In genomic region chr10:53256623-53257022, GRCh38 we compare ENCODE assay signal across 24 cellular contexts.
DNase-seq lines count a peak whose midpoint lies in the region; ATAC-seq, FAIRE-seq and TF ChIP-seq lines count a peak whose summit lies in the region.
"Had no signal": no experiment of that assay in that cellular context is flagged by ENCODE, and none has a peak within 500 bp of the region (broad histone marks: within the 10 kb centered on the region; RNA-seq: fewer than 3 reads in every experiment).

No MANE protein-coding gene starts in this region.

- no peaks in the 10 kb centered on the region for H4K20me1 ChIP-seq in keratinocyte (ENCODE audit: control insufficient read depth, extremely low read depth, insufficient read depth, low read length)

- no peak overlapping the region for H3K4me3 Mint-ChIP-seq in endodermal cell
- H3K4me3 Mint-ChIP-seq: T-cell, type B pancreatic cell had no signal

- no peaks in the 10 kb centered on the region for H3K4me1 ChIP-seq in endodermal cell (ENCODE audit: control insufficient read depth, insufficient read depth, low read length)
- peaks cover 10% of the 10 kb centered on the region for H3K4me1 ChIP-seq in keratinocyte (ENCODE audit: control insufficient read depth, extremely low read depth, insufficient read depth, low read length)
- H3K4me1 ChIP-seq: adrenal gland, esophagus muscularis mucosa, stomach had no signal

- no peaks in the 10 kb centered on the region for H3K27me3 Mint-ChIP-seq in endodermal cell (ENCODE audit: insufficient read depth)
- H3K27me3 Mint-ChIP-seq: T-cell, type B pancreatic cell had no signal

- no peak overlapping the region for H3K27ac ChIP-seq in endodermal cell (ENCODE audit: low read depth, low read length)
- H3K27ac ChIP-seq in keratinocyte (ENCODE audit: control insufficient read depth, insufficient read depth, low read length) = no peak overlapping the region
- H3K27ac ChIP-seq: adrenal gland, cardiac muscle cell, esophagus muscularis mucosa, stomach had no signal

- peaks cover 24% of the 10 kb centered on the region for H3K9me3 Mint-ChIP-seq in endodermal cell

- DNase-seq in left ventricle myocardium superior (no peak), cardiac septum (ENCODE audit: low spot score) (no peak), endodermal cell (no peak), keratinocyte (ENCODE audit: low read depth, low spot score) (peak; percentile 83), DMS114 treated with DMSO at 0.1 percent for 48 hours (lab: John Stamatoyannopoulos, UW; ENCODE audit: unreplicated experiment) (no peak), nucleus accumbens (lab: John Stamatoyannopoulos, UW) (no peak), SK-N-DZ (ENCODE audit: low spot score) (no peak), NCI-H146 treated with DMSO at 0.1 percent for 48 hours (lab: John Stamatoyannopoulos, UW; ENCODE audit: unreplicated experiment) (no peak)
- DNase-seq: 8988T; activated CD4-positive, alpha-beta T cell treated with anti-CD3 and anti-CD28 coated beads, Interleukin-2, amount 50 U/mL, for 1 hour; activated gamma-delta T cell treated with Interleukin-2 at 50 U/mL for 16 hours; adrenal gland; COR-L47; KBM-7; kidney; NCI-H2029; small intestine; stimulated activated CD4-positive, alpha-beta T cell treated with anti-CD3 and anti-CD28 coated beads, Interleukin-4, amount 100 ng/mL, for 24 hours; stomach; T-cell had no signal

- TF ChIP-seq CTCF in endodermal cell (conservative IDR thresholded peaks at IDR 0.05) (no peak), keratinocyte (optimal IDR thresholded peaks at IDR 0.05 in 1 of 3, IDR thresholded peaks at IDR 0.05 in 1 of 3, conservative IDR thresholded peaks at IDR 0.05 in 1 of 3; ENCODE audit: extremely low read depth in 1 of 3, insufficient read depth in 2 of 3, low read length in 3 of 3) (no peak)

- H2AFZ ChIP-seq in keratinocyte (ENCODE audit: control insufficient read depth, low read length) = peak overlapping the region; percentile 18

- H3K9me1 ChIP-seq in keratinocyte (ENCODE audit: control insufficient read depth, extremely low read depth, insufficient read depth, low read length) = no peaks in the 10 kb centered on the region

- H3K27ac Mint-ChIP-seq in endodermal cell = peak overlapping the region; percentile 81
- H3K27ac Mint-ChIP-seq: T-cell, type B pancreatic cell had no signal

- H3K9ac ChIP-seq in endodermal cell (ENCODE audit: extremely low read depth, low read length, poor library complexity, severe bottlenecking) (no peak overlapping the region), keratinocyte (ENCODE audit: control insufficient read depth, extremely low read depth, insufficient read depth, low read length) (no peak overlapping the region)

- no peak overlapping the region for H3K4me3 ChIP-seq in endodermal cell (ENCODE audit: low read length)
- no peak overlapping the region for H3K4me3 ChIP-seq in keratinocyte (ENCODE audit: control insufficient read depth in 2 of 3, extremely low read depth in 1 of 3, insufficient read depth in 2 of 3, low read depth in 1 of 3, low read length in 3 of 3)
- H3K4me3 ChIP-seq: adrenal gland, cardiac muscle cell, esophagus muscularis mucosa, stomach had no signal

- no peaks in the 10 kb centered on the region for H3K79me2 ChIP-seq in keratinocyte (ENCODE audit: control insufficient read depth, insufficient read depth, low read length)

- H3K9me3 ChIP-seq in endodermal cell (ENCODE audit: control insufficient read depth, low read length) = peaks cover 23% of the 10 kb centered on the region
- no peaks in the 10 kb centered on the region for H3K9me3 ChIP-seq in keratinocyte (ENCODE audit: control insufficient read depth, low read depth, low read length)
- H3K9me3 ChIP-seq: adrenal gland had no signal

- dilution Hi-C loops in keratinocyte (cut with MboI; ENCODE audit: extremely low pct_ligation_motif_present, low sequenced_read_pairs) = no loop called here

- no peaks in the 10 kb centered on the region for H3K27me3 ChIP-seq in endodermal cell (ENCODE audit: control insufficient read depth, insufficient read depth, low read length, poor library complexity, severe bottlenecking)
- no peaks in the 10 kb centered on the region for H3K27me3 ChIP-seq in keratinocyte (ENCODE audit: control insufficient read depth, extremely low read depth, insufficient read depth, low read length)
- H3K27me3 ChIP-seq: adrenal gland, cardiac muscle cell, esophagus muscularis mucosa, stomach had no signal

- intact Hi-C loops in left ventricle myocardium superior (cut with micrococcal nuclease) (no loop called here), cardiac septum (cut with DNase I) (no loop called here)

- peak; percentile 50 for ATAC-seq in left ventricle myocardium superior
- ATAC-seq: T-cell had no signal

- FAIRE-seq in keratinocyte (lab: Jason Lieb, UNC) = peak; percentile 92
- FAIRE-seq: G401.6, kidney, small intestine had no signal

- peaks cover 1% of the 10 kb centered on the region for H3K36me3 Mint-ChIP-seq in endodermal cell (ENCODE audit: low read depth)
- H3K36me3 Mint-ChIP-seq: T-cell, type B pancreatic cell had no signal

- peak overlapping the region; percentile 52 for H3K4me2 ChIP-seq in keratinocyte (ENCODE audit: control insufficient read depth, extremely low read depth, insufficient read depth, low read depth, low read length)

- H3K4me1 Mint-ChIP-seq in endodermal cell = peaks cover 4% of the 10 kb centered on the region
- H3K4me1 Mint-ChIP-seq: T-cell had no signal

- H3K36me3 ChIP-seq in endodermal cell (ENCODE audit: control insufficient read depth, insufficient read depth, low read length) (no peaks in the 10 kb centered on the region), keratinocyte (ENCODE audit: control insufficient read depth in 2 of 2, extremely low read depth in 1 of 2, insufficient read depth in 2 of 2, low read length in 2 of 2) (no peaks in the 10 kb centered on the region)
- H3K36me3 ChIP-seq: adrenal gland, cardiac muscle cell, esophagus muscularis mucosa, stomach had no signal
